ENCODE assay signal across 9 cellular contexts in the genomic region with DNA sequence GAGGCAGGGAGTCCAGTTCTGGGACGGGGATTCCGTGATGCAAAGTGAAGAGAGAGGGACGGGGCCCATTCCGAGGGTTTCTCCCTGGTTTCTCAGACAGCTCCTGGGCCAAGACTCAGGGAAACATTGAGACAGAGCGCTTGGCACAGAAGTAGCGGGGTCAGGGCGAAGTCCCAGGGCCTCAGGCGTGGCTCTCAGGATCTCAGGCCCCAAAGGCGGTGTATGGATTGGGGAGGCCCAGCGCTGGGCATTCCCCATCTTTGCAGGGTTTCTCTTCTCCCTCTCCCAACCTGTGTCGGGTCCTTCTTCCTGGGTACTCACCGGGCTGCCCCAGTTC. TPM values are rescaled to one million over a fixed set of nuclear protein-coding genes. Genes with fewer than 3 reads are reported as not detected.
DNase-seq lines count a peak whose midpoint lies in the region; ATAC-seq and TF ChIP-seq lines count a peak whose summit lies in the region.
"Had no signal": no experiment of that assay in that cellular context is flagged by ENCODE, and none has a peak within 500 bp of the region (broad histone marks: within the 10 kb centered on the region; RNA-seq: fewer than 3 reads in every experiment).

No MANE protein-coding gene starts in this region.

- TF ChIP-seq CTCF in Panc1 (IDR thresholded peaks at IDR 0.05) (no peak), fibroblast of mammary gland (conservative IDR thresholded peaks at IDR 0.05; ENCODE audit: control insufficient read depth, insufficient read depth, low read depth, low read length) (no peak), neural cell (IDR thresholded peaks at IDR 0.05; ENCODE audit: poor library complexity, severe bottlenecking) (no peak)

- DNase-seq in AG20443 (ENCODE audit: low spot score) = peak; percentile 11
- DNase-seq in Panc1 (ENCODE audit: low read depth, low spot score) = no peak
- no peak for DNase-seq in fibroblast of mammary gland (ENCODE audit: low read depth)
- no peak for DNase-seq in NCI-H2107 treated with DMSO at 0.1 percent for 48 hours (lab: John Stamatoyannopoulos, UW; ENCODE audit: unreplicated experiment)

- no peak overlapping the region for H3K4me2 ChIP-seq in neural cell (ENCODE audit: low read length)

- in situ Hi-C loops in Panc1 (cut with HindIII; ENCODE audit: low pct_unique_long_range_greater_than_20kb, low sequenced_read_pairs) = no loop called here

- H3K27ac ChIP-seq in Panc1 (ENCODE audit: low read length) (no peak overlapping the region), neural cell (ENCODE audit: low read length) (no peak overlapping the region)

- TF ChIP-seq EP300 in neural cell (conservative IDR thresholded peaks at IDR 0.05; ENCODE audit: poor library complexity, severe bottlenecking) = no peak

- no TSS peak for BruUV-seq in Panc1 (replicated peaks; lab: Mats Ljungman, UMichigan)

- H3K36me3 ChIP-seq in Panc1 (ENCODE audit: control insufficient read depth, insufficient read depth, low read length) = no peaks in the 10 kb centered on the region
- no peaks in the 10 kb centered on the region for H3K36me3 ChIP-seq in neural cell (ENCODE audit: insufficient read depth, low read length)

- H2AFZ ChIP-seq in neural cell (ENCODE audit: low read depth, low read length) = no peak overlapping the region

- H3K9me2 ChIP-seq in neural cell (ENCODE audit: insufficient read depth, low read length) = no peaks in the 10 kb centered on the region

- CTCF ChIA-PET in Panc1 (lab: Charles Lee) = no interaction called here

- H3K9me3 ChIP-seq in Panc1 (ENCODE audit: control insufficient read depth, insufficient read depth, low read depth, low read length) (no peaks in the 10 kb centered on the region), neural cell (ENCODE audit: low read length) (no peaks in the 10 kb centered on the region)

- peaks cover 17% of the 10 kb centered on the region for H3K27me3 ChIP-seq in Panc1 (ENCODE audit: control insufficient read depth, insufficient read depth, low read length)
- peaks cover 37% of the 10 kb centered on the region for H3K27me3 ChIP-seq in neural cell (ENCODE audit: insufficient read depth, low read depth, low read length)

- no peak overlapping the region for H3K9ac ChIP-seq in neural cell (ENCODE audit: low read length)

- intact Hi-C loops in Panc1 (cut with micrococcal nuclease; ENCODE audit: unreplicated experiment) = no loop called here

- H4K20me1 ChIP-seq in neural cell (ENCODE audit: insufficient read depth) = no peaks in the 10 kb centered on the region

- TF ChIP-seq RAD21 in neural cell (conservative IDR thresholded peaks at IDR 0.05) = no peak

- H3K4me1 ChIP-seq in Panc1 (ENCODE audit: control insufficient read depth, insufficient read depth, low read length) = 0 out of 2 replicates have a peak, but pooled peaks cover 4% of the 10 kb centered on the region

- POLR2A ChIA-PET in Panc1 (lab: Charles Lee) = interaction anchor here (0.6 kb wide), 1 partner anchor 926 kb away, joined by 7 read pairs; no protein-coding TSS in a partner anchor

- no peaks in the 10 kb centered on the region for H3F3A ChIP-seq in neural cell (ENCODE audit: insufficient read depth, low read length, poor library complexity, severe bottlenecking)

- ATAC-seq in Panc1 = peak; percentile 18
- no peak for ATAC-seq in HG03045 (IDR thresholded peaks at IDR 0.05; ENCODE audit: unreplicated experiment)
- ATAC-seq in GM19328 (IDR thresholded peaks at IDR 0.05; ENCODE audit: unreplicated experiment) = no peak
- ATAC-seq in GM21528 (IDR thresholded peaks at IDR 0.05; ENCODE audit: low FRiP score, unreplicated experiment) = no peak

- peak overlapping the region; percentile 46 to 59 for H3K4me3 ChIP-seq in Panc1 (ENCODE audit: low read depth in 2 of 2, low read length in 2 of 2)
- peak overlapping the region; percentile 57 for H3K4me3 ChIP-seq in fibroblast of mammary gland (ENCODE audit: control insufficient read depth, low read depth, low read length)
- H3K4me3 ChIP-seq in neural cell (ENCODE audit: low read length) = peak overlapping the region; percentile 61

- H3K79me2 ChIP-seq in neural cell (replicated peaks; ENCODE audit: insufficient read depth, low read length) = no peaks in the 10 kb centered on the region

TF ChIP-seq in neural cell, 6 proteins besides CTCF, POLR2A, EP300 and RAD21:
- TF ChIP-seq POLR2AphosphoS5 (IDR thresholded peaks at IDR 0.05) (no peak), MXI1 (conservative IDR thresholded peaks at IDR 0.05; ENCODE audit: poor library complexity, severe bottlenecking) (no peak), SMC3 (conservative IDR thresholded peaks at IDR 0.05; ENCODE audit: poor library complexity) (no peak), TAF1 (IDR thresholded peaks at IDR 0.05; ENCODE audit: low read depth) (no peak), EZH2 (IDR thresholded peaks at IDR 0.05; ENCODE audit: borderline replicate concordance, insufficient read depth, low read length, poor library complexity, severe bottlenecking) (no peak)
- TF ChIP-seq, protein P1, sequence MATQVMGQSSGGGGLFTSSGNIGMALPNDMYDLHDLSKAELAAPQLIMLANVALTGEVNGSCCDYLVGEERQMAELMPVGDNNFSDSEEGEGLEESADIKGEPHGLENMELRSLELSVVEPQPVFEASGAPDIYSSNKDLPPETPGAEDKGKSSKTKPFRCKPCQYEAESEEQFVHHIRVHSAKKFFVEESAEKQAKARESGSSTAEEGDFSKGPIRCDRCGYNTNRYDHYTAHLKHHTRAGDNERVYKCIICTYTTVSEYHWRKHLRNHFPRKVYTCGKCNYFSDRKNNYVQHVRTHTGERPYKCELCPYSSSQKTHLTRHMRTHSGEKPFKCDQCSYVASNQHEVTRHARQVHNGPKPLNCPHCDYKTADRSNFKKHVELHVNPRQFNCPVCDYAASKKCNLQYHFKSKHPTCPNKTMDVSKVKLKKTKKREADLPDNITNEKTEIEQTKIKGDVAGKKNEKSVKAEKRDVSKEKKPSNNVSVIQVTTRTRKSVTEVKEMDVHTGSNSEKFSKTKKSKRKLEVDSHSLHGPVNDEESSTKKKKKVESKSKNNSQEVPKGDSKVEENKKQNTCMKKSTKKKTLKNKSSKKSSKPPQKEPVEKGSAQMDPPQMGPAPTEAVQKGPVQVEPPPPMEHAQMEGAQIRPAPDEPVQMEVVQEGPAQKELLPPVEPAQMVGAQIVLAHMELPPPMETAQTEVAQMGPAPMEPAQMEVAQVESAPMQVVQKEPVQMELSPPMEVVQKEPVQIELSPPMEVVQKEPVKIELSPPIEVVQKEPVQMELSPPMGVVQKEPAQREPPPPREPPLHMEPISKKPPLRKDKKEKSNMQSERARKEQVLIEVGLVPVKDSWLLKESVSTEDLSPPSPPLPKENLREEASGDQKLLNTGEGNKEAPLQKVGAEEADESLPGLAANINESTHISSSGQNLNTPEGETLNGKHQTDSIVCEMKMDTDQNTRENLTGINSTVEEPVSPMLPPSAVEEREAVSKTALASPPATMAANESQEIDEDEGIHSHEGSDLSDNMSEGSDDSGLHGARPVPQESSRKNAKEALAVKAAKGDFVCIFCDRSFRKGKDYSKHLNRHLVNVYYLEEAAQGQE (IDR thresholded peaks at IDR 0.05; ENCODE audit: borderline replicate concordance) = no peak
TF ChIP-seq in neural cell: peak in this region for 0.

RNA-seq across cellular contexts. Expression of a gene that starts 35.9 kb away (rescaled TPM):
- total RNA-seq in Panc1 (2021; ENCODE audit: unreplicated experiment) = 0.62 TPM
- polyA plus RNA-seq in Panc1 (2012; ENCODE audit: insufficient read length) = 13.3 TPM
- polyA plus RNA-seq in neural cell = not detected in 2 replicates
- polyA minus RNA-seq in neural cell = not detected in 2 replicates
- total RNA-seq: dermis microvascular lymphatic vessel endothelial cell had no signal
